11 cellular contexts compared by ENCODE assay signal in genomic region chr15:77455696-77456293, GRCh38. TPM values are rescaled to one million over a fixed set of nuclear protein-coding genes. Genes with fewer than 3 reads are reported as not detected.
A peak's percentile ranks its signal among the peaks of the same experiment; 100 is the strongest.
DNase-seq lines count a peak whose midpoint lies in the region; TF ChIP-seq lines count a peak whose summit lies in the region.
"Had no signal": no experiment of that assay in that cellular context is flagged by ENCODE, and none has a peak within 500 bp of the region (broad histone marks: within the 10 kb centered on the region; RNA-seq: fewer than 3 reads in every experiment).

No MANE protein-coding gene starts in this region.

- no peak overlapping the region for H3K4me3 Mint-ChIP-seq in H9
- H3K4me3 Mint-ChIP-seq: activated naive CD8-positive, alpha-beta T cell had no signal

- H3K36me3 ChIP-seq in stomach smooth muscle (ENCODE audit: control insufficient read depth in 2 of 2, insufficient read depth in 2 of 2, low read length in 2 of 2) (peaks cover 4 to 5% of the 10 kb centered on the region in 2 donors), colonic mucosa (no peaks in the 10 kb centered on the region)

- no peak overlapping the region for H3K18ac ChIP-seq in H9 (ENCODE audit: insufficient read length, low read depth, low read length)

- H2AFZ ChIP-seq in H9 (ENCODE audit: low read length): no peak overlapping the region

- no peak overlapping the region for H4K91ac ChIP-seq in H9 (ENCODE audit: insufficient read length, low read depth, low read length)

- no peak overlapping the region for H4K5ac ChIP-seq in H9 (ENCODE audit: insufficient read length, low read depth, low read length)

- no peak overlapping the region for H3K56ac ChIP-seq in H9 (ENCODE audit: insufficient read length, low read depth, low read length)

- no peaks in the 10 kb centered on the region for H3K27me3 Mint-ChIP-seq in H9 (ENCODE audit: low read depth)
- H3K27me3 Mint-ChIP-seq: activated naive CD8-positive, alpha-beta T cell had no signal

- H3K4ac ChIP-seq in H9 (ENCODE audit: low read depth, low read length): no peak overlapping the region

- no CpG with 5 or more reads among the region's 3 CpGs for WGBS in H9 (ENCODE audit: extremely low coverage, insufficient read length, low lambda C conversion rate)

- H3T11ph ChIP-seq in H9 (ENCODE audit: low read length): no peak overlapping the region

- H3K4me1 Mint-ChIP-seq in H9: peaks cover 11% of the 10 kb centered on the region in 2 experiments

- H2AK5ac ChIP-seq in H9 (ENCODE audit: insufficient read length, low read length): no peak overlapping the region

- intact Hi-C loops in colonic mucosa (cut with DNase I): no loop called here

- H3K9me3 ChIP-seq in stomach smooth muscle (ENCODE audit: control insufficient read depth in 2 of 2, low read length in 2 of 2): no peaks in the 10 kb centered on the region
- no peaks in the 10 kb centered on the region for H3K9me3 ChIP-seq in colonic mucosa
- H3K9me3 ChIP-seq in H9 (ENCODE audit: control insufficient read depth, low read depth, low read length): no peaks in the 10 kb centered on the region

- H3K23ac ChIP-seq in H9 (ENCODE audit: insufficient read length, low read depth, low read length): no peak overlapping the region

- H2BK120ac ChIP-seq in H9 (ENCODE audit: low read depth, low read length, poor library complexity, severe bottlenecking): no peak overlapping the region

- H3K36me3 Mint-ChIP-seq in H9 (ENCODE audit: insufficient read depth in 1 of 3, low read depth in 3 of 3): peaks cover 10 to 19% (median 19%) of the 10 kb centered on the region in 3 experiments; a peak in 6 of 7 replicates

- H3K23me2 ChIP-seq in H9 (ENCODE audit: insufficient read length, low read depth, low read length, poor library complexity, severe bottlenecking): no peaks in the 10 kb centered on the region

- H3K27ac ChIP-seq in stomach smooth muscle (ENCODE audit: low read length): peak overlapping the region; percentile 47
- no peak overlapping the region for H3K27ac ChIP-seq in colonic mucosa
- H3K27ac ChIP-seq in H9 (ENCODE audit: insufficient read length, low read depth, low read length): no peak overlapping the region

- H4K20me1 ChIP-seq in H9 (ENCODE audit: control insufficient read depth, insufficient read depth, insufficient read length): no peaks in the 10 kb centered on the region

- no peak overlapping the region for H4K8ac ChIP-seq in H9 (replicated peaks; ENCODE audit: insufficient read length, low read depth, low read length)

- H3K4me3 ChIP-seq in HFF-Myc (replicated peaks; ENCODE audit: low read depth, low read length): no peak overlapping the region
- no peak overlapping the region for H3K4me3 ChIP-seq in stomach smooth muscle (ENCODE audit: low read length in 2 of 2)
- H3K4me3 ChIP-seq in colonic mucosa: no peak overlapping the region

- H3K79me2 ChIP-seq in H9 (ENCODE audit: insufficient read depth, low read length): no peaks in the 10 kb centered on the region

- no peak overlapping the region for H2BK20ac ChIP-seq in H9 (ENCODE audit: low read depth, low read length, poor library complexity, severe bottlenecking)

- H3K9ac ChIP-seq in stomach smooth muscle (ENCODE audit: low read length in 2 of 2) (no peak overlapping the region), colonic mucosa (ENCODE audit: low read depth in 2 of 2, low read length in 2 of 2) (no peak overlapping the region), H9 (ENCODE audit: extremely low read depth, insufficient read length, low read length) (no peak overlapping the region)

- TF ChIP-seq CTCF in HFF-Myc (IDR thresholded peaks at IDR 0.05; ENCODE audit: low read depth, low read length, missing control alignments) (no peak), colonic mucosa (IDR thresholded peaks at IDR 0.05) (no peak), H9 (conservative IDR thresholded peaks at IDR 0.05) (no peak)

- DNase-seq in HFF-Myc (ENCODE audit: extremely low read depth, low read depth): peak; percentile 91
- DNase-seq in brain pericyte (ENCODE audit: low read depth, low spot score): peak; percentile 55
- DNase-seq in iris pigment epithelial cell (ENCODE audit: low read depth): peak; percentile 68
- DNase-seq in cerebellar nuclear complex (lab: John Stamatoyannopoulos, UW): no peak
- DNase-seq in colonic mucosa: no peak
- no peak for DNase-seq in cerebellum (ENCODE audit: low spot score)
- no peak for DNase-seq in H9
- DNase-seq: hypothalamus, Kasumi-1 had no signal

- H2BK12ac ChIP-seq in H9 (ENCODE audit: insufficient read length, low read depth, low read length): no peak overlapping the region

- no peak overlapping the region for H2BK5ac ChIP-seq in H9 (ENCODE audit: insufficient read length, low read length)

- H3K4me1 ChIP-seq in stomach smooth muscle (ENCODE audit: control insufficient read depth, insufficient read depth, low read length): peaks cover 11% of the 10 kb centered on the region
- no peaks in the 10 kb centered on the region for H3K4me1 ChIP-seq in colonic mucosa
- no peaks in the 10 kb centered on the region; the same call in 1 of the 2 replicates for H3K4me1 ChIP-seq in H9 (ENCODE audit: insufficient read depth, low read length)

- no peak overlapping the region for H3K4me2 ChIP-seq in H9 (ENCODE audit: insufficient read depth, insufficient read length, low read length)

- no peak overlapping the region for H3K14ac ChIP-seq in H9 (ENCODE audit: insufficient read depth, low read length)

- peaks cover 2% of the 10 kb centered on the region for H3K79me1 ChIP-seq in H9 (ENCODE audit: insufficient read depth, low read depth, low read length, poor library complexity, severe bottlenecking)

- H3K27me3 ChIP-seq in stomach smooth muscle (ENCODE audit: control insufficient read depth in 1 of 2, insufficient read depth in 2 of 2, low read length in 2 of 2): no peaks in the 10 kb centered on the region
- no peaks in the 10 kb centered on the region for H3K27me3 ChIP-seq in colonic mucosa
- no peaks in the 10 kb centered on the region for H3K27me3 ChIP-seq in H9 (ENCODE audit: insufficient read depth, low read length)

- no peak overlapping the region for H2BK15ac ChIP-seq in H9 (ENCODE audit: low read depth, low read length)

- H3K27ac Mint-ChIP-seq in H9: peak overlapping the region in 1 of 3 experiments; percentile 26; a peak in 2 of 7 replicates
- H3K27ac Mint-ChIP-seq: activated naive CD8-positive, alpha-beta T cell had no signal

- H3K9me3 Mint-ChIP-seq in H9: peaks cover 0 to 3% of the 10 kb centered on the region in 2 experiments; a peak in 1 of 5 replicates

RNA-seq across cellular contexts. Expression of gene HMG20A, which starts 35.1 kb away (rescaled TPM):
- total RNA-seq in colonic mucosa: 10 to 100 TPM; 32.9 to 37.1 TPM
- total RNA-seq in cerebellum: 56.2 TPM
- total RNA-seq in H9 (2021): 58.9 and 60.2 TPM in 2 replicates

RNA-seq across cellular contexts. Expression of gene PEAK1, which starts 35.9 kb away (rescaled TPM):
- total RNA-seq in colonic mucosa: 10 to 100 TPM; 33.5 to 54.4 TPM
- 34.8 TPM for total RNA-seq in cerebellum
- total RNA-seq in H9 (2021): 21.2 and 23.5 TPM in 2 replicates

Comparison
In these comparisons a context has a peak if more than half of its experiments do, and no peak if none do; other contexts are left out.
1. DNase-seq: peak in HFF-Myc (single experiment), brain pericyte (single experiment) and iris pigment epithelial cell (single experiment); none in cerebellar nuclear complex (0 of 2), colonic mucosa (single experiment), cerebellum (single experiment) and H9 (single experiment).